Comparison of ENCODE assay signal across 9 cellular contexts in the genomic region with DNA sequence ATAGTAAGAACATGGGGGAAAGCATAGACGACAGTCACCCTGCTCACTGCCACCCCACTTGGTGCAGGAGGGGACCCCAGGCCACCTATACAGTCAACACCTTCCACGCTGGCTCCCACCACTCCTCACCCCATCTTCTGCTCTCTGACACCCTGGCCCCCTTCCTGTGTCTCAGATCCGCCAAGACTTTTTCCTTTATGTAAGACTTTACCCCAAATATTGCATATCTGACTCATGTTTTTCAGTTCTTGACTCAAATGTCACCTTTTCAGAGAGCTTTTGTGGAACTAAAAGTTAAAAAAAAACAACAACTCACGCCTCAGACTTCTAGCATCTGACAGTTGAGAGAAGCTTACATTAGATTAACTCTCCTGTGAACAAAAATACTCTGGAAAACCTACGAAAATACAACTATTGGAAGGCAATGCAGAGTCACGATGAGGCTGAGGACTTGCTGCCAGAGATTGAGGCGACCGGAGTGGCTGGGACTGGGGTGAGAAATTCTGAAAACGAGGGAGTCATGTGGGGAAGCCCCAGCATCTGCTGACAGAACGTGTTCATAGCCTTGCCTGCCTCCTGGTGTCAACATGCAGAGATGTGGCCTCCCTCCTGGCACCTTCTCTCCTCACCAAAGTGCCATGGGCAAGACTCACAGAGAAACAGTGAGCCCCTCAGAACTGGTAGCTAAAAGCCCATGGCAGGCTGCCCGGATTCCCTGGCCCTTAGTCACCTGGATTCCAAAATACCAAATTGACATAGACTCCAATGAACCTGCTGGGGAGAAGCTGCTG. TPM values are rescaled to one million over a fixed set of nuclear protein-coding genes. Genes with fewer than 3 reads are reported as not detected.
DNase-seq lines count a peak whose midpoint lies in the region; ATAC-seq and TF ChIP-seq lines count a peak whose summit lies in the region.
"Had no signal": no experiment of that assay in that cellular context is flagged by ENCODE, and none has a peak within 500 bp of the region (broad histone marks: within the 10 kb centered on the region; RNA-seq: fewer than 3 reads in every experiment).

No MANE protein-coding gene starts in this region.

- no peak for TF ChIP-seq POLR2A in gastrocnemius medialis (IDR thresholded peaks at IDR 0.05)

- H3K36me3 Mint-ChIP-seq in activated CD4-positive, alpha-beta T cell treated with anti-CD3 and anti-CD28 coated beads for 36 hours (ENCODE audit: low read depth), result no peaks in the 10 kb centered on the region

- peaks cover 17% of the 10 kb centered on the region for H3K4me1 Mint-ChIP-seq in activated CD4-positive, alpha-beta T cell treated with anti-CD3 and anti-CD28 coated beads for 36 hours
- H3K4me1 Mint-ChIP-seq: B cell had no signal

- no peaks in the 10 kb centered on the region for H3K4me1 ChIP-seq in gastrocnemius medialis

- TF ChIP-seq CTCF in RWPE1 (conservative IDR thresholded peaks at IDR 0.05; ENCODE audit: low read depth), result no peak; the same call in 1 of the 2 replicates
- TF ChIP-seq CTCF in gastrocnemius medialis (IDR thresholded peaks at IDR 0.05 in 4 of 5, conservative IDR thresholded peaks at IDR 0.05 in 1 of 5), result no peak

- no peak overlapping the region for H3K4me3 ChIP-seq in gastrocnemius medialis

- POLR2A ChIA-PET in activated CD4-positive, alpha-beta T cell treated with anti-CD3 and anti-CD28 coated beads for 36 hours (lab: Charles Lee), result no interaction called here
- POLR2A ChIA-PET in RWPE1 (lab: Yijun Ruan, JAX; ENCODE audit: low non-redundant PET), result no interaction called here

- H3K9me3 Mint-ChIP-seq in activated CD4-positive, alpha-beta T cell treated with anti-CD3 and anti-CD28 coated beads for 36 hours (ENCODE audit: low read depth), result peaks cover 5% of the 10 kb centered on the region

- peaks cover 25% of the 10 kb centered on the region for H3K27me3 Mint-ChIP-seq in activated CD4-positive, alpha-beta T cell treated with anti-CD3 and anti-CD28 coated beads for 36 hours

- H3K36me3 ChIP-seq in gastrocnemius medialis, result no peaks in the 10 kb centered on the region

- peaks cover 0 to 10% (median 0%) of the 10 kb centered on the region in 3 donors for H3K27me3 ChIP-seq in gastrocnemius medialis

- H3K27ac Mint-ChIP-seq in activated CD4-positive, alpha-beta T cell treated with anti-CD3 and anti-CD28 coated beads for 36 hours, result peak overlapping the region; percentile 89
- H3K27ac Mint-ChIP-seq: B cell had no signal

- H3K27ac ChIP-seq in RWPE1 (peak overlapping the region; percentile 52), gastrocnemius medialis (no peak overlapping the region)

- CTCF ChIA-PET in activated CD4-positive, alpha-beta T cell treated with anti-CD3 and anti-CD28 coated beads for 36 hours (lab: Charles Lee), result interaction anchor here (0.7 to 1.7 kb wide), 4 partner anchors 18 to 161 kb away, joined by 3 to 7 read pairs (median 4); no protein-coding TSS in a partner anchor
- CTCF ChIA-PET in RWPE1 (lab: Yijun Ruan, JAX), result interaction anchor here (0.6 kb wide), 1 partner anchor 1614 kb away, joined by 7 read pairs; no protein-coding TSS in a partner anchor

- peak overlapping the region; percentile 19 for H3K4me3 Mint-ChIP-seq in activated CD4-positive, alpha-beta T cell treated with anti-CD3 and anti-CD28 coated beads for 36 hours
- H3K4me3 Mint-ChIP-seq: B cell had no signal

- H3K9me3 ChIP-seq in gastrocnemius medialis, result no peaks in the 10 kb centered on the region

- ATAC-seq in activated CD4-positive, alpha-beta T cell treated with anti-CD3 and anti-CD28 coated beads for 36 hours, result peak; percentile 97
- peak; percentile 72 for ATAC-seq in HG02571 (IDR thresholded peaks at IDR 0.05; ENCODE audit: unreplicated experiment)
- no peak for ATAC-seq in gastrocnemius medialis

- intact Hi-C loops in activated CD4-positive, alpha-beta T cell treated with anti-CD3 and anti-CD28 coated beads for 36 hours (cut with DNase I, micrococcal nuclease), result loop anchor here (1.0 to 10.0 kb wide), 5 partner anchors 76 to 683 kb away; no protein-coding TSS in a partner anchor
- intact Hi-C loops in gastrocnemius medialis (cut with DNase I; ENCODE audit: low total_unique reads), result no loop called here

- DNase-seq in activated CD4-positive, alpha-beta T cell treated with anti-CD3 and anti-CD28 coated beads for 36 hours, result peak; percentile 82
- no peak for DNase-seq in activated CD4-positive, alpha-beta T cell treated with anti-CD3 and anti-CD28 coated beads for 4 hours
- DNase-seq in RWPE1 (ENCODE audit: low spot score) (peak; percentile 71), mesenteric fat pad (ENCODE audit: low spot score) (peak; percentile 75), gastrocnemius medialis (no peak), retina (no peak), NCI-H1694 treated with DMSO at 0.1 percent for 48 hours (lab: John Stamatoyannopoulos, UW) (no peak)

- in situ Hi-C loops in gastrocnemius medialis (cut with MboI; ENCODE audit: low sequenced_read_pairs in 4 of 4), result no loop called here

RNA-seq across cellular contexts. Expression of a gene that starts 22.4 kb away (rescaled TPM):
- total RNA-seq in activated CD4-positive, alpha-beta T cell treated with anti-CD3 and anti-CD28 coated beads for 36 hours, result not detected
- total RNA-seq in mesenteric fat pad (1.2 TPM), gastrocnemius medialis (not detected)
- total RNA-seq: B cell had no signal

RNA-seq across cellular contexts. Expression of a gene that starts 59.5 kb away (rescaled TPM):
- total RNA-seq in activated CD4-positive, alpha-beta T cell treated with anti-CD3 and anti-CD28 coated beads for 36 hours, result not detected
- total RNA-seq in mesenteric fat pad (27.9 TPM), gastrocnemius medialis (1 to 10 TPM in 2 of 4 donors, under 1 TPM in 2; 0.46 to 3.4 (median 1.6) TPM)

Comparison
In these comparisons a context has a peak if more than half of its experiments do, and no peak if none do; other contexts are left out.
1. DNase-seq: peak in activated CD4-positive, alpha-beta T cell treated with anti-CD3 and anti-CD28 coated beads for 36 hours (single experiment), RWPE1 (single experiment) and mesenteric fat pad (single experiment); none in activated CD4-positive, alpha-beta T cell treated with anti-CD3 and anti-CD28 coated beads for 4 hours (0 of 2), gastrocnemius medialis (0 of 2), retina (single experiment) and NCI-H1694 treated with DMSO at 0.1 percent for 48 hours (single experiment).
2. ATAC-seq: peak in activated CD4-positive, alpha-beta T cell treated with anti-CD3 and anti-CD28 coated beads for 36 hours (single experiment) and HG02571 (single experiment); none in gastrocnemius medialis (0 of 2).